ENCODE assay signal across 1 cellular context in the genomic region with DNA sequence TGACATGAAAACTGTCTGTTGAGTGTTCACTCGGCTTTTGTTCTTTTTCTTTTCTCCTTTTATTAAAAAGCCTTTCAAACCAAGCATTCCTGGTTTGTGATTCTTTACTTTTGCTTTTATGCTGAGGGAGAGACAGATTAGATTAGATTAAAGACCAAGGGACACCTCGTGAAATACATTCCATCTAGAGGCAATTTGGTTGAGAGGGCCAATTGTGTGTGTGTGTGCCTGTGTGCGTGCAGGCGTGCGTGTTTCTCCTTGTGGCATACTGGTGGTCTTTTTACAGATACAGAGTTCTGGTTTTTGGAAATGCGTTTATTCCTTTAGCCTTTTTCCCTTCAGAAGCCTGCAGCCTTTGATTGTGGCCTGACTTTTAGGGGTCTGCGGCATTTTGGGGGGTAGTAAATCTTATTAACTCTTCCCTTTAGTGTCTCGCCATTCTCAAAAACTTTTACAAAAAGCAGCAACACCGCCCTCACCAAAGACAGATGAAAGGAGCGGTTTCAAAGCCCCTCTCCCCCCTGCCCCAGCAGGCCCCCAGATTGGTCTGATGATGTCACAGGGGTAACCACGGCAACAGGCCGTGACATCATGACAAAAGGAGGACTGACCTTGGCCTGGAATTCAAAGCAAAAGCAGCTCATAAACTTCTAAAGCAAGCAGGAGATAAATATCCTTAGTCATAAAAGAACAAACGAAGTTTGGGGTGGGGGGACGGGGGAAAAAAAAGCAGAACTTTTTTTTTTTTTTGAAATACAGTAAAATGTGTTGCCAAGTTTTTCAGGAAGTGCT.
TF ChIP-seq lines count a peak whose summit lies in the region.

No MANE protein-coding gene starts in this region.

TF ChIP-seq in WTC11, 78 proteins besides CTCF, POLR2A, EP300 and RAD21 (continued from another document):
- TF ChIP-seq, protein P1, sequence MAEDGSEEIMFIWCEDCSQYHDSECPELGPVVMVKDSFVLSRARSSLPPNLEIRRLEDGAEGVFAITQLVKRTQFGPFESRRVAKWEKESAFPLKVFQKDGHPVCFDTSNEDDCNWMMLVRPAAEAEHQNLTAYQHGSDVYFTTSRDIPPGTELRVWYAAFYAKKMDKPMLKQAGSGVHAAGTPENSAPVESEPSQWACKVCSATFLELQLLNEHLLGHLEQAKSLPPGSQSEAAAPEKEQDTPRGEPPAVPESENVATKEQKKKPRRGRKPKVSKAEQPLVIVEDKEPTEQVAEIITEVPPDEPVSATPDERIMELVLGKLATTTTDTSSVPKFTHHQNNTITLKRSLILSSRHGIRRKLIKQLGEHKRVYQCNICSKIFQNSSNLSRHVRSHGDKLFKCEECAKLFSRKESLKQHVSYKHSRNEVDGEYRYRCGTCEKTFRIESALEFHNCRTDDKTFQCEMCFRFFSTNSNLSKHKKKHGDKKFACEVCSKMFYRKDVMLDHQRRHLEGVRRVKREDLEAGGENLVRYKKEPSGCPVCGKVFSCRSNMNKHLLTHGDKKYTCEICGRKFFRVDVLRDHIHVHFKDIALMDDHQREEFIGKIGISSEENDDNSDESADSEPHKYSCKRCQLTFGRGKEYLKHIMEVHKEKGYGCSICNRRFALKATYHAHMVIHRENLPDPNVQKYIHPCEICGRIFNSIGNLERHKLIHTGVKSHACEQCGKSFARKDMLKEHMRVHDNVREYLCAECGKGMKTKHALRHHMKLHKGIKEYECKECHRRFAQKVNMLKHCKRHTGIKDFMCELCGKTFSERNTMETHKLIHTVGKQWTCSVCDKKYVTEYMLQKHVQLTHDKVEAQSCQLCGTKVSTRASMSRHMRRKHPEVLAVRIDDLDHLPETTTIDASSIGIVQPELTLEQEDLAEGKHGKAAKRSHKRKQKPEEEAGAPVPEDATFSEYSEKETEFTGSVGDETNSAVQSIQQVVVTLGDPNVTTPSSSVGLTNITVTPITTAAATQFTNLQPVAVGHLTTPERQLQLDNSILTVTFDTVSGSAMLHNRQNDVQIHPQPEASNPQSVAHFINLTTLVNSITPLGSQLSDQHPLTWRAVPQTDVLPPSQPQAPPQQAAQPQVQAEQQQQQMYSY (CRISPR knock-in tag; IDR thresholded peaks at IDR 0.05), result no peak
- TF ChIP-seq NFE2L1 (CRISPR knock-in tag; IDR thresholded peaks at IDR 0.05) (no peak), JUN (CRISPR knock-in tag; IDR thresholded peaks at IDR 0.05) (no peak), EMX1 (CRISPR knock-in tag; IDR thresholded peaks at IDR 0.05) (no peak), GABPB1 (CRISPR knock-in tag; IDR thresholded peaks at IDR 0.05) (no peak), NR2C2 (CRISPR knock-in tag; IDR thresholded peaks at IDR 0.05) (no peak), FOXP1 (CRISPR knock-in tag; IDR thresholded peaks at IDR 0.05; ENCODE audit: borderline replicate concordance) (no peak), ZNF416 (CRISPR knock-in tag; IDR thresholded peaks at IDR 0.05) (no peak)
- TF ChIP-seq, protein P2, sequence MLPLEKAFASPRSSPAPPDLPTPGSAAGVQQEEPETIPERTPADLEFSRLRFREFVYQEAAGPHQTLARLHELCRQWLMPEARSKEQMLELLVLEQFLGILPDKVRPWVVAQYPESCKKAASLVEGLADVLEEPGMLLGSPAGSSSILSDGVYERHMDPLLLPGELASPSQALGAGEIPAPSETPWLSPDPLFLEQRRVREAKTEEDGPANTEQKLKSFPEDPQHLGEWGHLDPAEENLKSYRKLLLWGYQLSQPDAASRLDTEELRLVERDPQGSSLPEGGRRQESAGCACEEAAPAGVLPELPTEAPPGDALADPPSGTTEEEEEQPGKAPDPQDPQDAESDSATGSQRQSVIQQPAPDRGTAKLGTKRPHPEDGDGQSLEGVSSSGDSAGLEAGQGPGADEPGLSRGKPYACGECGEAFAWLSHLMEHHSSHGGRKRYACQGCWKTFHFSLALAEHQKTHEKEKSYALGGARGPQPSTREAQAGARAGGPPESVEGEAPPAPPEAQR (CRISPR knock-in tag; IDR thresholded peaks at IDR 0.05), result no peak
- TF ChIP-seq, protein P3, sequence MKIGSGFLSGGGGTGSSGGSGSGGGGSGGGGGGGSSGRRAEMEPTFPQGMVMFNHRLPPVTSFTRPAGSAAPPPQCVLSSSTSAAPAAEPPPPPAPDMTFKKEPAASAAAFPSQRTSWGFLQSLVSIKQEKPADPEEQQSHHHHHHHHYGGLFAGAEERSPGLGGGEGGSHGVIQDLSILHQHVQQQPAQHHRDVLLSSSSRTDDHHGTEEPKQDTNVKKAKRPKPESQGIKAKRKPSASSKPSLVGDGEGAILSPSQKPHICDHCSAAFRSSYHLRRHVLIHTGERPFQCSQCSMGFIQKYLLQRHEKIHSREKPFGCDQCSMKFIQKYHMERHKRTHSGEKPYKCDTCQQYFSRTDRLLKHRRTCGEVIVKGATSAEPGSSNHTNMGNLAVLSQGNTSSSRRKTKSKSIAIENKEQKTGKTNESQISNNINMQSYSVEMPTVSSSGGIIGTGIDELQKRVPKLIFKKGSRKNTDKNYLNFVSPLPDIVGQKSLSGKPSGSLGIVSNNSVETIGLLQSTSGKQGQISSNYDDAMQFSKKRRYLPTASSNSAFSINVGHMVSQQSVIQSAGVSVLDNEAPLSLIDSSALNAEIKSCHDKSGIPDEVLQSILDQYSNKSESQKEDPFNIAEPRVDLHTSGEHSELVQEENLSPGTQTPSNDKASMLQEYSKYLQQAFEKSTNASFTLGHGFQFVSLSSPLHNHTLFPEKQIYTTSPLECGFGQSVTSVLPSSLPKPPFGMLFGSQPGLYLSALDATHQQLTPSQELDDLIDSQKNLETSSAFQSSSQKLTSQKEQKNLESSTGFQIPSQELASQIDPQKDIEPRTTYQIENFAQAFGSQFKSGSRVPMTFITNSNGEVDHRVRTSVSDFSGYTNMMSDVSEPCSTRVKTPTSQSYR (CRISPR knock-in tag; IDR thresholded peaks at IDR 0.05), result no peak
